14 cellular contexts compared by ENCODE assay signal in the genomic region with DNA sequence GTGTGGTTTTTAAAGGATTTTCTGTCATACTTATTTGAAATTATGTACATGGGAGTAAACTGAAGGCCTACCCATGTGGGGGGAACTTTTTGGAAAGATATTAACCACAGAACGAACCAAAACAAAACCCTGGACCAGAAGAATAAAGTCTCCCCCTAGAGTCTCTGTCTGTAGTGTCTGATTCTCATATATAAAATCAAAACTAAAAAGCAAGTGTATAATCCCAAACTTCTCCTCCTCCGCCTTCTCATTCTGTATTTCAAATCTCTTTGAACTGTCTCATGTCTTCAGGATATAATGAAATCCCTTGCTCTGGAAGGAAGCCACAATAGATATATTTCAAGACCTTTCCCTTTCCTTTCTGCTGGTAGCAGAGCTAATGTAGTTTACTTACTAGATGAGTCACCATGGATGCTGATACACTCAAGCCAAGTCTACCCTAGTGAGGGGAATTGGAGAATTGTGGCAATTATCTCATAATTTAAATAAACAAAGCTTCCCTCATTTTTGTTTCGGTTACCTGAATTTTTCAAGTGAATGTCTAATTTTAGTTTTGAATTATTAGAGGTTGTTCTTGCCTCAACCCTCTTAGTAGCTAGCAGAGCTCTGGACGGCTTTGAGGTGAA. TPM values are rescaled to one million over a fixed set of nuclear protein-coding genes. Genes with fewer than 3 reads are reported as not detected.
DNase-seq lines count a peak whose midpoint lies in the region; ATAC-seq and TF ChIP-seq lines count a peak whose summit lies in the region.
"Had no signal": no experiment of that assay in that cellular context is flagged by ENCODE, and none has a peak within 500 bp of the region (broad histone marks: within the 10 kb centered on the region; RNA-seq: fewer than 3 reads in every experiment).

No MANE protein-coding gene starts in this region.

- H3K27me3 Mint-ChIP-seq in HFFc6 (ENCODE audit: insufficient read depth) = peaks cover 10% of the 10 kb centered on the region
- peaks cover 33 to 63% of the 10 kb centered on the region in 2 donors for H3K27me3 Mint-ChIP-seq in natural killer cell (ENCODE audit: low read depth in 2 of 2)

- peak overlapping the region; percentile 13; the same call in 1 of the 2 replicates for H3K4me3 Mint-ChIP-seq in HFFc6
- no peak overlapping the region for H3K4me3 Mint-ChIP-seq in natural killer cell
- H3K4me3 Mint-ChIP-seq: naive thymus-derived CD8-positive, alpha-beta T cell; stimulated activated naive CD8-positive, alpha-beta T cell treated with anti-CD3 and anti-CD28 coated beads, Interleukin-15, Interleukin-2, amounts not matched to agents 100 ng/mL and 50 ng/mL, for 24 hours; T-helper 17 cell had no signal

- H3K27ac Mint-ChIP-seq in HFFc6 (no peak overlapping the region), natural killer cell (no peak overlapping the region)
- H3K27ac Mint-ChIP-seq: naive thymus-derived CD8-positive, alpha-beta T cell; stimulated activated naive CD8-positive, alpha-beta T cell treated with anti-CD3 and anti-CD28 coated beads, Interleukin-15, Interleukin-2, amounts not matched to agents 100 ng/mL and 50 ng/mL, for 24 hours; T-helper 17 cell had no signal

- peak overlapping the region; percentile 81 for H3K9ac ChIP-seq in adipocyte (ENCODE audit: low read length)

- TF ChIP-seq POLR2A in gastrocnemius medialis (IDR thresholded peaks at IDR 0.05) = no peak

- TF ChIP-seq CTCF in HFFc6 (IDR thresholded peaks at IDR 0.05) (no peak), kidney epithelial cell (IDR thresholded peaks at IDR 0.05; ENCODE audit: insufficient read depth, low read length, poor library complexity, severe bottlenecking) (no peak), natural killer cell (IDR thresholded peaks at IDR 0.05) (no peak), gastrocnemius medialis (IDR thresholded peaks at IDR 0.05 in 4 of 5, conservative IDR thresholded peaks at IDR 0.05 in 1 of 5) (no peak)

- H3K36me3 ChIP-seq in ACC112 (ENCODE audit: insufficient read depth, low read length) (no peaks in the 10 kb centered on the region), adipocyte (ENCODE audit: control insufficient read depth, insufficient read depth, low read length, severe bottlenecking) (no peaks in the 10 kb centered on the region), kidney epithelial cell (ENCODE audit: control insufficient read depth, insufficient read depth, low read length) (no peaks in the 10 kb centered on the region), gastrocnemius medialis (no peaks in the 10 kb centered on the region)

- H3K27me3 ChIP-seq in ACC112 (ENCODE audit: insufficient read depth, low read length) (peaks cover 18% of the 10 kb centered on the region), adipocyte (replicated peaks; ENCODE audit: control insufficient read depth, insufficient read depth, low read length) (no peaks in the 10 kb centered on the region), kidney epithelial cell (ENCODE audit: control insufficient read depth, insufficient read depth, low read length) (no peaks in the 10 kb centered on the region), gastrocnemius medialis (peaks cover 0 to 2% (median 0%) of the 10 kb centered on the region in 3 donors)

- H3K4me1 Mint-ChIP-seq in HFFc6 (ENCODE audit: low read depth) (peaks cover 21% of the 10 kb centered on the region), natural killer cell (peaks cover 0 to 5% of the 10 kb centered on the region in 2 donors)
- H3K4me1 Mint-ChIP-seq: naive thymus-derived CD8-positive, alpha-beta T cell; T-helper 17 cell had no signal

- in situ Hi-C loops in gastrocnemius medialis (cut with MboI; ENCODE audit: low sequenced_read_pairs in 4 of 4) = loop anchor here in 3 of 4 donors (25.0 kb wide), 2 partner anchors 715 to 815 kb away; no protein-coding TSS in a partner anchor

- H3K9me3 Mint-ChIP-seq in HFFc6 (no peaks in the 10 kb centered on the region), natural killer cell (no peaks in the 10 kb centered on the region)
- H3K9me3 Mint-ChIP-seq: naive thymus-derived CD8-positive, alpha-beta T cell; stimulated activated naive CD8-positive, alpha-beta T cell treated with anti-CD3 and anti-CD28 coated beads, Interleukin-15, Interleukin-2, amounts not matched to agents 100 ng/mL and 50 ng/mL, for 24 hours had no signal

- H2AFZ ChIP-seq in ACC112 (ENCODE audit: low read length, unreplicated experiment) = peak overlapping the region; percentile 64

- no peaks in the 10 kb centered on the region for H3K79me2 ChIP-seq in ACC112 (ENCODE audit: control insufficient read depth, insufficient read depth, low read length, unreplicated experiment)

- peaks cover 38% of the 10 kb centered on the region for H3K4me1 ChIP-seq in ACC112 (ENCODE audit: control insufficient read depth, insufficient read depth, low read length, unreplicated experiment)
- peaks cover 33% of the 10 kb centered on the region for H3K4me1 ChIP-seq in adipocyte (ENCODE audit: control insufficient read depth, insufficient read depth, low read length)
- H3K4me1 ChIP-seq in gastrocnemius medialis = no peaks in the 10 kb centered on the region

- H3K4me3 ChIP-seq in ACC112 (ENCODE audit: low read depth, low read length) = peak overlapping the region; percentile 52
- peak overlapping the region; percentile 67 for H3K4me3 ChIP-seq in adipocyte (ENCODE audit: low read length)
- H3K4me3 ChIP-seq in kidney epithelial cell (ENCODE audit: low read depth, low read length) = no peak overlapping the region
- peak overlapping the region in 1 of 4 donors; percentile 16 for H3K4me3 ChIP-seq in gastrocnemius medialis

- H3K9me3 ChIP-seq in adipocyte (ENCODE audit: control insufficient read depth, low read length) (no peaks in the 10 kb centered on the region), gastrocnemius medialis (no peaks in the 10 kb centered on the region)

- ATAC-seq in natural killer cell (no peak), gastrocnemius medialis (no peak)
- ATAC-seq: naive thymus-derived CD8-positive, alpha-beta T cell; T-helper 17 cell had no signal

- H3K27ac ChIP-seq in ACC112 (ENCODE audit: low read depth, low read length) = peak overlapping the region; percentile 54
- no peak overlapping the region for H3K27ac ChIP-seq in gastrocnemius medialis

- intact Hi-C loops in natural killer cell (cut with micrococcal nuclease) = loop anchor here (10.0 kb wide), 1 partner anchor 1127 kb away; no protein-coding TSS in a partner anchor
- intact Hi-C loops in gastrocnemius medialis (cut with DNase I; ENCODE audit: low total_unique reads) = loop anchor here (5.0 kb wide), 1 partner anchor 820 kb away; no protein-coding TSS in a partner anchor

- H3K36me3 Mint-ChIP-seq in HFFc6 (ENCODE audit: low read depth) (no peaks in the 10 kb centered on the region), natural killer cell (no peaks in the 10 kb centered on the region)
- H3K36me3 Mint-ChIP-seq: naive thymus-derived CD8-positive, alpha-beta T cell had no signal

- DNase-seq in HFFc6 = peak; percentile 13
- peak; percentile 28 for DNase-seq in adipocyte (ENCODE audit: low read depth)
- peak; percentile 10 for DNase-seq in kidney epithelial cell (ENCODE audit: low read depth)
- no peak for DNase-seq in nucleus accumbens (lab: John Stamatoyannopoulos, UW)
- DNase-seq in natural killer cell = no peak
- no peak for DNase-seq in gastrocnemius medialis
- no peak for DNase-seq in NOMO-1 treated with DMSO at 0.1 percent for 48 hours (lab: John Stamatoyannopoulos, UW; ENCODE audit: unreplicated experiment)
- DNase-seq: activated CD4-positive, alpha-beta T cell treated with anti-CD3 and anti-CD28 coated beads, Interleukin-2, amount 50 U/mL, for 48 hours; activated naive CD4-positive, alpha-beta T cell treated with anti-CD3 and anti-CD28 coated beads, Interleukin-2, amount 50 U/mL, for 16 hours; stimulated activated CD4-positive, alpha-beta T cell treated with anti-CD3 and anti-CD28 coated beads, Interleukin-1b, Interleukin-23, amount 100 ng/mL, for 48 hours; T-helper 17 cell had no signal

RNA-seq across cellular contexts. Expression of gene CCDC93, which starts 33.5 kb away (rescaled TPM):
- total RNA-seq in HFFc6 (2021; fragmentation: NEBNext Ultra II Directional; extraction: Animal tissue kit (Norgen Biotek cat#: 25700)) = 10 to 100 TPM; 13.4 to 17.2 (median 14.4) TPM
- total RNA-seq in kidney epithelial cell = 33.6 and 47.0 TPM in 2 replicates
- 10 to 100 TPM; 58.6 to 68.6 (median 67.4) TPM for total RNA-seq in natural killer cell
- 10 to 100 TPM in 3 of 4 donors, 1 to 10 TPM in 1; 9.6 to 13.6 (median 12.8) TPM for total RNA-seq in gastrocnemius medialis

RNA-seq across cellular contexts. Expression of gene INSIG2, which starts 40.9 kb away (rescaled TPM):
- total RNA-seq in HFFc6 (2021; fragmentation: NEBNext Ultra II Directional; extraction: Animal tissue kit (Norgen Biotek cat#: 25700)) = 10 to 100 TPM in 4 of 6 experiments, 1 to 10 TPM in 2; 9.6 to 12.2 (median 10.1) TPM
- 16.6 and 17.1 TPM in 2 replicates for total RNA-seq in kidney epithelial cell
- total RNA-seq in natural killer cell = 10 to 100 TPM in 2 of 3 donors, 1 to 10 TPM in 1; 9.5 to 20.5 (median 13.9) TPM
- 1 to 10 TPM; 4.4 to 5.6 (median 5.4) TPM for total RNA-seq in gastrocnemius medialis

Comparison
In these comparisons a context has a peak if more than half of its experiments do, and no peak if none do; other contexts are left out.
1. DNase-seq: peak in HFFc6 (single experiment), adipocyte (single experiment) and kidney epithelial cell (single experiment); none in nucleus accumbens (0 of 56), natural killer cell (single experiment), gastrocnemius medialis (0 of 2) and NOMO-1 treated with DMSO at 0.1 percent for 48 hours (single experiment).